1 cellular context compared by ENCODE assay signal in the genomic region with DNA sequence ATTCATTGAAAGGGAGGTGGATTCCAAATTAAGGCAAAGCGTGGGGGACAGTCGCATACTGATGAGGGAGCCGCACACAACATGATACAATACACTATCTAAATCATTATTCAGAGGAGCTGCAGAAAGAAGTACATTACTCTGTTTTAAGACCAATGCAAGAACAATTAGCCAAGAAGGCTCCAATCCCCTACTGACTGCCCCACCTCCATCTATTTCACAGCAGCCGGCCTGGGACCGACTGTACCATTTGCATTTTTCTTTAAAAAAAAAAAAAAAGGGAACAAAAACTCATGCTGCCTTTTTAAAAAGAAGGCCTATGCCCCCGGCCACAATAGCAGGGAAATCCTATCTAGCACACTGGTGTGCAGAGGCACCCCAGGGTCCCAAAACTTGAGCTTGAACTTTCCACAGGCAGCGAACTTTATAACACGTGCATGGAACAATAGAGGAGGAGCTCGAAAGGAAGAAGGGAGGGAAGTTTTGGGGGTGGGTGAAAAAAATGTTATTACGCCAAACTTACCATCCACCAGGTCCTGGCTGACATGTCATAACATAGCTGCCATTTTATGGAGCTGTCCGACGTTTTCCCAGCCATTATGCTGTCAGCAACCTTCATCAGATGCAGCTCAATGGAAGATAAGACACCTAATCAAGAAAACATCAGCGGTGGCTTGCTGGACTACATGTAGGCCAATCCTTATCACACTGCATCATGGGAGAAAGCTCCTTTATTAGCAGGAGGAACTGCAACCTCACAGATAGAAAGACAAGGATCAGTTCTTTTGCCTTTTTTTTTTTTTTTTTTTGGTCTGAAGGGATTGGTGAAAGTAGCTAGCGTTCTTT.
TF ChIP-seq lines count a peak whose summit lies in the region.

No MANE protein-coding gene starts in this region.

TF ChIP-seq in K562, 482 proteins besides CTCF, POLR2A, EP300 and RAD21 (continued from another document):
- TF ChIP-seq IRF1 (CRISPR knock-in tag; IDR thresholded peaks at IDR 0.05; ENCODE audit: borderline replicate concordance) (no peak), SOX6 (IDR thresholded peaks at IDR 0.05) (peak; percentile 57; the same call in 1 of the 2 replicates), ZNF347 (CRISPR knock-in tag; IDR thresholded peaks at IDR 0.05; ENCODE audit: low read depth) (no peak), SP1 (CRISPR knock-in tag; IDR thresholded peaks at IDR 0.05) (no peak), CBFB (CRISPR knock-in tag; IDR thresholded peaks at IDR 0.05) (no peak), HDAC3 (IDR thresholded peaks at IDR 0.05; ENCODE audit: borderline replicate concordance, partially characterized antibody) (no peak)
